22 cellular contexts compared by ENCODE assay signal in the genomic region with DNA sequence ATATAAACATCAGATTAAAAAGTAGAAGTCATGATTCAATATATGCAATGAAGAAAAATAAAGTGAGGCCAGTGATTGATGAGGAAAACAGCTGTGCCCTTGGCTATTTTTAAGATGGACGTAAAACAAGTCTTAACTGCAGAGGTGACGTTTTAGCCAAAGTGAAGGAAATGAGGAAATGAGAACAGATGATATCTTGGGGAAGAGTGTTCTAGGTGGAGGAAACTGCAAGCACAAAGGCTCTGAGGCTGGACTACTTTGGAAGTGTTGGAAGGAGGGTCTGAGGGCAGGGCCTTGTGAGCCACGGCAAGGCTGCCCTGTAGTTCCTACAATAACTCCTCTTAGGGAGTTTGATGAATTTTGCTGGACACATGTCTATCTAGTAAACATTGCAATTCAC.
DNase-seq lines count a peak whose midpoint lies in the region; ATAC-seq and TF ChIP-seq lines count a peak whose summit lies in the region.
"Had no signal": no experiment of that assay in that cellular context is flagged by ENCODE, and none has a peak within 500 bp of the region (broad histone marks: within the 10 kb centered on the region; RNA-seq: fewer than 3 reads in every experiment).

No MANE protein-coding gene starts in this region.

- H3K4me3 Mint-ChIP-seq in activated naive CD4-positive, alpha-beta T cell treated with anti-CD3 and anti-CD28 coated beads, Interleukin-2, amount 50 U/mL, for 24 hours: peak overlapping the region; percentile 16
- no peak overlapping the region for H3K4me3 Mint-ChIP-seq in activated naive CD4-positive, alpha-beta T cell treated with anti-CD3 and anti-CD28 coated beads for 36 hours
- H3K4me3 Mint-ChIP-seq: nephron progenitor cell; T-helper 1 cell treated with Interleukin-12 subunit alpha and Interleukin-12 subunit beta and Interleukin-4 antibody, amounts not matched to agents 30 μg/mL and 1 μg/mL, for 36 hours had no signal

- H4K20me1 ChIP-seq in mammary epithelial cell (ENCODE audit: insufficient read depth, low read length): no peaks in the 10 kb centered on the region
- H4K20me1 ChIP-seq: BLaER1 had no signal

- BruUV-seq in mammary epithelial cell (replicated peaks; lab: Mats Ljungman, UMichigan): no TSS peak

- H3K27ac Mint-ChIP-seq in activated naive CD4-positive, alpha-beta T cell treated with anti-CD3 and anti-CD28 coated beads, Interleukin-2, amount 50 U/mL, for 24 hours: peak overlapping the region; percentile 96
- no peak overlapping the region for H3K27ac Mint-ChIP-seq in activated naive CD4-positive, alpha-beta T cell treated with anti-CD3 and anti-CD28 coated beads for 36 hours
- H3K27ac Mint-ChIP-seq: nephron progenitor cell; T-helper 1 cell treated with Interleukin-12 subunit alpha and Interleukin-12 subunit beta and Interleukin-4 antibody, amounts not matched to agents 30 μg/mL and 1 μg/mL, for 36 hours had no signal

- peak overlapping the region; percentile 82 for H3K4me2 ChIP-seq in mammary epithelial cell (ENCODE audit: insufficient read depth, low read depth, low read length)
- H3K4me2 ChIP-seq: BLaER1 had no signal

- H3K9me3 ChIP-seq in mammary epithelial cell (replicated peaks; ENCODE audit: insufficient read depth, low read length) (peaks cover 4% of the 10 kb centered on the region), gastrocnemius medialis (no peaks in the 10 kb centered on the region), BE2C (no peaks in the 10 kb centered on the region)
- H3K9me3 ChIP-seq: BLaER1, prostate gland, upper lobe of left lung had no signal

- no peaks in the 10 kb centered on the region for H3K9me3 Mint-ChIP-seq in activated naive CD4-positive, alpha-beta T cell treated with anti-CD3 and anti-CD28 coated beads, Interleukin-2, amount 50 U/mL, for 24 hours
- H3K9me3 Mint-ChIP-seq in activated naive CD4-positive, alpha-beta T cell treated with anti-CD3 and anti-CD28 coated beads for 36 hours: no peaks in the 10 kb centered on the region
- H3K9me3 Mint-ChIP-seq: T-helper 1 cell treated with Interleukin-12 subunit alpha and Interleukin-12 subunit beta and Interleukin-4 antibody, amounts not matched to agents 30 μg/mL and 1 μg/mL, for 36 hours had no signal

- H3K27me3 Mint-ChIP-seq in activated naive CD4-positive, alpha-beta T cell treated with anti-CD3 and anti-CD28 coated beads, Interleukin-2, amount 50 U/mL, for 24 hours: peaks cover 7% of the 10 kb centered on the region
- peaks cover 8% of the 10 kb centered on the region for H3K27me3 Mint-ChIP-seq in activated naive CD4-positive, alpha-beta T cell treated with anti-CD3 and anti-CD28 coated beads for 36 hours (ENCODE audit: low read depth)

- TF ChIP-seq POLR2A in gastrocnemius medialis (IDR thresholded peaks at IDR 0.05): no peak

- CTCF ChIA-PET in activated naive CD4-positive, alpha-beta T cell treated with anti-CD3 and anti-CD28 coated beads for 36 hours (lab: Charles Lee): no interaction called here
- CTCF ChIA-PET in mammary epithelial cell (lab: Charles Lee; ENCODE audit: low non-redundant PET): no interaction called here

- peaks cover 38% of the 10 kb centered on the region for H3K4me1 Mint-ChIP-seq in activated naive CD4-positive, alpha-beta T cell treated with anti-CD3 and anti-CD28 coated beads, Interleukin-2, amount 50 U/mL, for 24 hours
- peaks cover 43% of the 10 kb centered on the region for H3K4me1 Mint-ChIP-seq in activated naive CD4-positive, alpha-beta T cell treated with anti-CD3 and anti-CD28 coated beads for 36 hours (ENCODE audit: low read depth)

- no peaks in the 10 kb centered on the region for H3K36me3 Mint-ChIP-seq in activated naive CD4-positive, alpha-beta T cell treated with anti-CD3 and anti-CD28 coated beads, Interleukin-2, amount 50 U/mL, for 24 hours
- H3K36me3 Mint-ChIP-seq in activated naive CD4-positive, alpha-beta T cell treated with anti-CD3 and anti-CD28 coated beads for 36 hours (ENCODE audit: low read depth): no peaks in the 10 kb centered on the region

- DNase-seq in activated naive CD4-positive, alpha-beta T cell treated with anti-CD3 and anti-CD28 coated beads for 36 hours: no peak
- peak; percentile 39 to 65 for DNase-seq in NOMO-1 (lab: John Stamatoyannopoulos, UW; ENCODE audit: unreplicated experiment in 2 of 2)
- no peak for DNase-seq in mammary epithelial cell
- DNase-seq in gastrocnemius medialis: no peak
- no peak for DNase-seq in GM19240 (ENCODE audit: insufficient read length, low spot score)
- no peak for DNase-seq in BE2C
- DNase-seq in HT-29 (ENCODE audit: low spot score): no peak
- DNase-seq: activated CD4-positive, alpha-beta T cell treated with anti-CD3 and anti-CD28 coated beads, Interleukin-2, amount 50 U/mL, for 4 hours; activated naive CD4-positive, alpha-beta T cell; aorta; cerebellar nuclear complex; NCI-H1436; NCI-H524 treated with DMSO at 0.1 percent for 48 hours; nephron progenitor cell; SIG-M5; stimulated activated CD4-positive, alpha-beta T cell treated with anti-CD3 and anti-CD28 coated beads, Interleukin-4, amount 100 ng/mL, for 4 hours; upper lobe of left lung had no signal

- WGBS in mammary epithelial cell (ENCODE audit: low coverage, missing lambda C conversion rate): 73% methylated on average over 3 of the region's 3 CpGs

- H2AFZ ChIP-seq in mammary epithelial cell (ENCODE audit: low read depth, low read length): peak overlapping the region; percentile 1

- H3K4me3 ChIP-seq in mammary epithelial cell (replicated peaks in 1 of 3; ENCODE audit: insufficient read depth in 1 of 3, low read depth in 2 of 3, low read length in 3 of 3): no peak overlapping the region
- no peak overlapping the region for H3K4me3 ChIP-seq in gastrocnemius medialis
- H3K4me3 ChIP-seq in BE2C (ENCODE audit: low read depth, low read length): no peak overlapping the region
- H3K4me3 ChIP-seq: BLaER1, prostate gland, upper lobe of left lung had no signal

- H3K9ac ChIP-seq in mammary epithelial cell (ENCODE audit: insufficient read depth, low read length): peak overlapping the region; percentile 99
- H3K9ac ChIP-seq: BLaER1 had no signal

- ATAC-seq in gastrocnemius medialis: peak; percentile 21 to 65

- H3K4me1 ChIP-seq in mammary epithelial cell (ENCODE audit: insufficient read depth, low read length) (peaks cover 49% of the 10 kb centered on the region), gastrocnemius medialis (peaks cover 21 to 27% of the 10 kb centered on the region in 2 donors), BE2C (no peaks in the 10 kb centered on the region)
- H3K4me1 ChIP-seq: BLaER1, prostate gland, upper lobe of left lung had no signal

- no peaks in the 10 kb centered on the region for H3K79me2 ChIP-seq in mammary epithelial cell (ENCODE audit: insufficient read depth, low read length)

- H3K27me3 ChIP-seq in mammary epithelial cell (ENCODE audit: insufficient read depth, low read length) (no peaks in the 10 kb centered on the region), gastrocnemius medialis (no peaks in the 10 kb centered on the region), BE2C (no peaks in the 10 kb centered on the region)
- H3K27me3 ChIP-seq: BLaER1, upper lobe of left lung had no signal

- dilution Hi-C loops in mammary epithelial cell (cut with HindIII; ENCODE audit: low sequenced_read_pairs): loop anchor here (25.0 kb wide), 1 partner anchor 902 kb away; no protein-coding TSS in a partner anchor

- H3K36me3 ChIP-seq in mammary epithelial cell (ENCODE audit: insufficient read depth, low read length) (no peaks in the 10 kb centered on the region), gastrocnemius medialis (no peaks in the 10 kb centered on the region), BE2C (no peaks in the 10 kb centered on the region)
- H3K36me3 ChIP-seq: BLaER1, prostate gland, upper lobe of left lung had no signal

- in situ Hi-C loops in mammary epithelial cell (cut with MboI; ENCODE audit: low sequenced_read_pairs in 2 of 2) (no loop called here), gastrocnemius medialis (cut with MboI; ENCODE audit: low sequenced_read_pairs in 4 of 4) (no loop called here)

- peak overlapping the region; percentile 100 for H3K27ac ChIP-seq in mammary epithelial cell (ENCODE audit: insufficient read depth, low read depth, low read length)
- H3K27ac ChIP-seq in gastrocnemius medialis: peak overlapping the region; percentile 34 to 55 (median 49)
- H3K27ac ChIP-seq: BLaER1, prostate gland, upper lobe of left lung, VCaP had no signal

- intact Hi-C loops in activated naive CD4-positive, alpha-beta T cell treated with anti-CD3 and anti-CD28 coated beads for 36 hours (cut with micrococcal nuclease): loop anchor here (10.0 kb wide), 1 partner anchor 89 kb away; no protein-coding TSS in a partner anchor
- intact Hi-C loops in mammary epithelial cell (cut with micrococcal nuclease) (no loop called here), gastrocnemius medialis (cut with DNase I; ENCODE audit: low total_unique reads) (no loop called here)

- TF ChIP-seq CTCF in mammary epithelial cell (conservative IDR thresholded peaks at IDR 0.05 in 1 of 2, IDR thresholded peaks at IDR 0.05 in 1 of 2; ENCODE audit: extremely low read depth in 1 of 2, insufficient read depth in 1 of 2, low read depth in 1 of 2, low read length in 2 of 2) (no peak), gastrocnemius medialis (IDR thresholded peaks at IDR 0.05 in 4 of 5, conservative IDR thresholded peaks at IDR 0.05 in 1 of 5) (no peak), BE2C (IDR thresholded peaks at IDR 0.05; ENCODE audit: low read depth, low read length) (no peak)

Comparison
In these comparisons a context has a peak if more than half of its experiments do, and no peak if none do; other contexts are left out.
1. DNase-seq: peak in NOMO-1 (2 of 2); none in activated naive CD4-positive, alpha-beta T cell treated with anti-CD3 and anti-CD28 coated beads for 36 hours (single experiment), mammary epithelial cell (single experiment), gastrocnemius medialis (0 of 2), GM19240 (single experiment), BE2C (single experiment) and HT-29 (single experiment).